ENCODE assay signal across 12 cellular contexts in genomic region chr2:159093496-159093895, GRCh38.
DNase-seq lines count a peak whose midpoint lies in the region; ATAC-seq and TF ChIP-seq lines count a peak whose summit lies in the region.
"Had no signal": no experiment of that assay in that cellular context is flagged by ENCODE, and none has a peak within 500 bp of the region (broad histone marks: within the 10 kb centered on the region; RNA-seq: fewer than 3 reads in every experiment).

No MANE protein-coding gene starts in this region.

- BruUV-seq in mammary epithelial cell (replicated peaks; lab: Mats Ljungman, UMichigan), result no TSS peak

- H2AFZ ChIP-seq in mammary epithelial cell (ENCODE audit: low read depth, low read length) (peak overlapping the region; percentile 13), osteoblast (ENCODE audit: low read length) (no peak overlapping the region)

- no peaks in the 10 kb centered on the region for H3K36me3 ChIP-seq in CD8-positive, alpha-beta T cell (ENCODE audit: insufficient read depth, low read length)
- H3K36me3 ChIP-seq in mammary epithelial cell (ENCODE audit: insufficient read depth, low read length) (peaks cover 6% of the 10 kb centered on the region), osteoblast (ENCODE audit: insufficient read depth, low read length) (no peaks in the 10 kb centered on the region)

- dilution Hi-C loops in mammary epithelial cell (cut with HindIII; ENCODE audit: low sequenced_read_pairs), result no loop called here

- no peak overlapping the region for H3K4me3 ChIP-seq in CD8-positive, alpha-beta T cell (ENCODE audit: low read depth, low read length)
- no peak overlapping the region for H3K4me3 ChIP-seq in LNCaP clone FGC (ENCODE audit: low read depth, low read length)
- H3K4me3 ChIP-seq in mammary epithelial cell (replicated peaks in 1 of 3; ENCODE audit: insufficient read depth in 1 of 3, low read depth in 2 of 3, low read length in 3 of 3), result no peak overlapping the region
- H3K4me3 ChIP-seq in osteoblast (ENCODE audit: insufficient read depth, low read length), result no peak overlapping the region

- peaks cover 8% of the 10 kb centered on the region for H3K9me3 ChIP-seq in CD8-positive, alpha-beta T cell (ENCODE audit: low read length)
- H3K9me3 ChIP-seq in mammary epithelial cell (replicated peaks; ENCODE audit: insufficient read depth, low read length) (peaks cover 15% of the 10 kb centered on the region), osteoblast (ENCODE audit: low read depth, low read length) (peaks cover 8% of the 10 kb centered on the region)

- H3K4me1 Mint-ChIP-seq in CD8-positive, alpha-beta T cell (ENCODE audit: low read depth), result peaks cover 63% of the 10 kb centered on the region
- peaks cover 25% of the 10 kb centered on the region for H3K4me1 Mint-ChIP-seq in activated CD4-positive, alpha-beta memory T cell treated with anti-CD3 and anti-CD28 coated beads for 36 hours (ENCODE audit: low read depth)

- peak overlapping the region; percentile 74 for H3K27ac Mint-ChIP-seq in CD8-positive, alpha-beta T cell
- H3K27ac Mint-ChIP-seq in activated CD4-positive, alpha-beta memory T cell treated with anti-CD3 and anti-CD28 coated beads for 36 hours, result no peak overlapping the region

- WGBS in mammary epithelial cell (ENCODE audit: low coverage, missing lambda C conversion rate), result 21% methylated on average over 2 of the region's 2 CpGs

- H3K27me3 ChIP-seq in CD8-positive, alpha-beta T cell (ENCODE audit: insufficient read depth, low read length), result no peaks in the 10 kb centered on the region
- H3K27me3 ChIP-seq in mammary epithelial cell (ENCODE audit: insufficient read depth, low read length) (no peaks in the 10 kb centered on the region), osteoblast (ENCODE audit: insufficient read depth, low read length) (no peaks in the 10 kb centered on the region)

- TF ChIP-seq CTCF in CD8-positive, alpha-beta T cell (IDR thresholded peaks at IDR 0.05), result no peak
- no peak for TF ChIP-seq CTCF in LNCaP clone FGC (IDR thresholded peaks at IDR 0.05; ENCODE audit: control insufficient read depth, extremely low read depth, insufficient read depth)
- TF ChIP-seq CTCF in mammary epithelial cell (conservative IDR thresholded peaks at IDR 0.05 in 1 of 2, IDR thresholded peaks at IDR 0.05 in 1 of 2; ENCODE audit: extremely low read depth in 1 of 2, insufficient read depth in 1 of 2, low read depth in 1 of 2, low read length in 2 of 2), result no peak
- no peak for TF ChIP-seq CTCF in osteoblast (IDR thresholded peaks at IDR 0.05; ENCODE audit: extremely low read depth, low read depth, low read length)

- H3K27ac ChIP-seq in CD8-positive, alpha-beta T cell (ENCODE audit: low read depth, low read length), result no peak overlapping the region
- H3K27ac ChIP-seq in mammary epithelial cell (ENCODE audit: insufficient read depth, low read depth, low read length) (no peak overlapping the region), osteoblast (ENCODE audit: low read depth, low read length) (peak overlapping the region; percentile 77)

- H3K4me3 Mint-ChIP-seq in CD8-positive, alpha-beta T cell, result no peak overlapping the region
- no peak overlapping the region for H3K4me3 Mint-ChIP-seq in activated CD4-positive, alpha-beta memory T cell treated with anti-CD3 and anti-CD28 coated beads for 36 hours
- H3K4me3 Mint-ChIP-seq: activated CD4-positive, alpha-beta T cell treated with anti-CD3 and anti-CD28 coated beads, Interleukin-2, amount 10 ng/mL, durations not matched to agents 24 days and 14 days; central memory CD8-positive, alpha-beta T cell had no signal

- H3K4me2 ChIP-seq in mammary epithelial cell (ENCODE audit: insufficient read depth, low read depth, low read length) (no peak overlapping the region), osteoblast (ENCODE audit: insufficient read depth, low read length) (no peak overlapping the region)

- peaks cover 83% of the 10 kb centered on the region for H3K79me2 ChIP-seq in mammary epithelial cell (ENCODE audit: insufficient read depth, low read length)
- H3K79me2 ChIP-seq in osteoblast (ENCODE audit: insufficient read depth, low read length), result peaks cover 32% of the 10 kb centered on the region

- no peak overlapping the region for H3K9ac ChIP-seq in mammary epithelial cell (ENCODE audit: insufficient read depth, low read length)

- CTCF ChIA-PET in CD8-positive, alpha-beta T cell (lab: Charles Lee), result interaction anchor here (1.2 to 3.3 kb wide), 3 partner anchors 23 to 192 kb away, joined by 5 to 14 read pairs (median 8); no protein-coding TSS in a partner anchor
- CTCF ChIA-PET in mammary epithelial cell (lab: Charles Lee; ENCODE audit: low non-redundant PET), result no interaction called here
- CTCF ChIA-PET in activated CD4-positive, alpha-beta memory T cell treated with anti-CD3 and anti-CD28 coated beads for 36 hours (lab: Charles Lee), result interaction anchor here (0.5 kb wide), 1 partner anchor 168 kb away, joined by 3 read pairs; no protein-coding TSS in a partner anchor

- H3K27me3 Mint-ChIP-seq in CD8-positive, alpha-beta T cell (ENCODE audit: low read depth), result no peaks in the 10 kb centered on the region
- H3K27me3 Mint-ChIP-seq in activated CD4-positive, alpha-beta memory T cell treated with anti-CD3 and anti-CD28 coated beads for 36 hours, result peaks cover 4% of the 10 kb centered on the region
- H3K27me3 Mint-ChIP-seq: activated CD4-positive, alpha-beta T cell treated with anti-CD3 and anti-CD28 coated beads, Interleukin-2, amount 10 ng/mL, durations not matched to agents 24 days and 14 days; central memory CD8-positive, alpha-beta T cell had no signal

- in situ Hi-C loops in mammary epithelial cell (cut with MboI; ENCODE audit: low sequenced_read_pairs in 2 of 2), result no loop called here

- peaks cover 40% of the 10 kb centered on the region for H3K4me1 ChIP-seq in CD8-positive, alpha-beta T cell (ENCODE audit: insufficient read depth, low read length)
- H3K4me1 ChIP-seq in mammary epithelial cell (ENCODE audit: insufficient read depth, low read length) (peaks cover 57% of the 10 kb centered on the region), osteoblast (ENCODE audit: insufficient read depth, low read length) (peaks cover 56% of the 10 kb centered on the region)

- ATAC-seq in CD8-positive, alpha-beta T cell, result no peak
- no peak for ATAC-seq in GM18868 (IDR thresholded peaks at IDR 0.05; ENCODE audit: unreplicated experiment)

- no peak for DNase-seq in CD8-positive, alpha-beta T cell
- DNase-seq in LNCaP clone FGC (ENCODE audit: low read depth) (peak; percentile 96), mammary epithelial cell (no peak), osteoblast (ENCODE audit: insufficient read length, low spot score, missing footprints) (no peak)
- no peak for DNase-seq in activated CD8-positive, alpha-beta memory T cell treated with anti-CD3 and anti-CD28 coated beads, Interleukin-2, amount 50 U/mL, for 4 hours
- no peak for DNase-seq in activated CD4-positive, alpha-beta memory T cell treated with anti-CD3 and anti-CD28 coated beads for 36 hours
- DNase-seq in NK-92 treated with Interleukin-12 subunit alpha and Interleukin-12 subunit beta, amount 100 ng/mL, for 24 hours (lab: John Stamatoyannopoulos, UW), result no peak
- DNase-seq: activated CD4-positive, alpha-beta T cell treated with anti-CD3 and anti-CD28 coated beads, Interleukin-2, amount 10 ng/mL, durations not matched to agents 24 days and 14 days; islet precursor cell; NCI-H774 had no signal

- POLR2A ChIA-PET in CD8-positive, alpha-beta T cell (lab: Charles Lee), result interaction anchor here (1.0 to 1.7 kb wide), 2 partner anchors 25 to 31 kb away, joined by 3 to 5 read pairs; no protein-coding TSS in a partner anchor
- POLR2A ChIA-PET in activated CD4-positive, alpha-beta memory T cell treated with anti-CD3 and anti-CD28 coated beads for 36 hours (lab: Charles Lee), result no interaction called here

- intact Hi-C loops in CD8-positive, alpha-beta T cell (cut with DNase I, micrococcal nuclease), result no loop called here
- intact Hi-C loops in mammary epithelial cell (cut with micrococcal nuclease), result no loop called here
- intact Hi-C loops in activated CD4-positive, alpha-beta memory T cell treated with anti-CD3 and anti-CD28 coated beads for 36 hours (cut with micrococcal nuclease), result loop anchor here (10.0 kb wide), 1 partner anchor 119 kb away; no protein-coding TSS in a partner anchor

- H4K20me1 ChIP-seq in mammary epithelial cell (ENCODE audit: insufficient read depth, low read length) (no peaks in the 10 kb centered on the region), osteoblast (ENCODE audit: insufficient read depth, low read length) (no peaks in the 10 kb centered on the region)

- H3K9me3 Mint-ChIP-seq in CD8-positive, alpha-beta T cell, result peaks cover 13% of the 10 kb centered on the region
- H3K9me3 Mint-ChIP-seq in activated CD4-positive, alpha-beta memory T cell treated with anti-CD3 and anti-CD28 coated beads for 36 hours, result peaks cover 16% of the 10 kb centered on the region

- peaks cover 12% of the 10 kb centered on the region for H3K36me3 Mint-ChIP-seq in CD8-positive, alpha-beta T cell
- peaks cover 2% of the 10 kb centered on the region for H3K36me3 Mint-ChIP-seq in activated CD4-positive, alpha-beta memory T cell treated with anti-CD3 and anti-CD28 coated beads for 36 hours
